1 cellular context compared by ENCODE assay signal in the genomic region with DNA sequence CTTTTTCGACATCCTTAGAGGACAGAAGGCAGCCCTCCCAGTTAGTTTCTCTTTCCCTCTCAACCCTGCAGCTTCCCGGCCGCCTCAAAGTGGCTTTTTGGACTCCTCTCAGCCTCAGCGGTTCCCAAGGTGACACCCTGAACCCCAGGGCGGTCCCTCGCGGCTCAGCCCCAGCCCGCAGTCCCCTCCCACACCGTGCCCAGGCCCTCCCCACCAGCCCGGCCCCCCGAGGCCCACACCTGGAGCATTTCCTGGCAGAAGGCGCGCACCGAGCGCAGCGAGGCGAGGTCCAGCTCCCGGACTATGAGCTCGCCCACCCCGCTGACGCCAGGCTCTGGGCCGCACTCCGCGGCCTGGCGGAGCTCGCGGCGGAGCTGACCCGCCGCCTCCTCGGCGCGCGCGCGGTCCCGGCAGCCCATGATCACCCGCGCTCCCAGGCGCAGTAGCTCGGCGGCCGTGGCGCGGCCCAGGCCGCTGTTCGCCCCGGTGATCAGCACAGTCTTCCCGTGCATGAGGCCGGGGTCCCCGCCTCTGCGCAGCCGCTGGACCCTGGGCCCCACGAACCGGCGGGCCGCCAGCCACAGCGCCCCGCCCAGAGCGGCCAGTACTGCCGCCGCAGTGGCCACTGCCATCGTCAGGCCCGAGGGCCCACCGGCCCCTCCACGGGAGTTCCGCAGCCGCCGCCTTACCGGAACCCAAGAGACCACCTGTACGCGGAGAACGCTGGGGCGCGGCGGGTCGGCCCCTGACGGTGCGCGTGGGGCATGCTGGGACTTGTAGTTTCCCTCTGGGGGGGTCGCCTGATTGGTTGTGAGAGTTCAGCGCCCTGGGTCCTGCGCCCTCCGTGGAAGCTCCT.
TF ChIP-seq lines count a peak whose summit lies in the region.

A gene with protein sequence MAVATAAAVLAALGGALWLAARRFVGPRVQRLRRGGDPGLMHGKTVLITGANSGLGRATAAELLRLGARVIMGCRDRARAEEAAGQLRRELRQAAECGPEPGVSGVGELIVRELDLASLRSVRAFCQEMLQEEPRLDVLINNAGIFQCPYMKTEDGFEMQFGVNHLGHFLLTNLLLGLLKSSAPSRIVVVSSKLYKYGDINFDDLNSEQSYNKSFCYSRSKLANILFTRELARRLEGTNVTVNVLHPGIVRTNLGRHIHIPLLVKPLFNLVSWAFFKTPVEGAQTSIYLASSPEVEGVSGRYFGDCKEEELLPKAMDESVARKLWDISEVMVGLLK (minus strand): TSS at position 713 of the 856 bp plus-strand sequence. CDS start 81 bp downstream, at position 632.

TF ChIP-seq in HepG2, 621 proteins besides CTCF, POLR2A, EP300 and RAD21 (continued from another document and continues in another):
- TF ChIP-seq, protein P1, sequence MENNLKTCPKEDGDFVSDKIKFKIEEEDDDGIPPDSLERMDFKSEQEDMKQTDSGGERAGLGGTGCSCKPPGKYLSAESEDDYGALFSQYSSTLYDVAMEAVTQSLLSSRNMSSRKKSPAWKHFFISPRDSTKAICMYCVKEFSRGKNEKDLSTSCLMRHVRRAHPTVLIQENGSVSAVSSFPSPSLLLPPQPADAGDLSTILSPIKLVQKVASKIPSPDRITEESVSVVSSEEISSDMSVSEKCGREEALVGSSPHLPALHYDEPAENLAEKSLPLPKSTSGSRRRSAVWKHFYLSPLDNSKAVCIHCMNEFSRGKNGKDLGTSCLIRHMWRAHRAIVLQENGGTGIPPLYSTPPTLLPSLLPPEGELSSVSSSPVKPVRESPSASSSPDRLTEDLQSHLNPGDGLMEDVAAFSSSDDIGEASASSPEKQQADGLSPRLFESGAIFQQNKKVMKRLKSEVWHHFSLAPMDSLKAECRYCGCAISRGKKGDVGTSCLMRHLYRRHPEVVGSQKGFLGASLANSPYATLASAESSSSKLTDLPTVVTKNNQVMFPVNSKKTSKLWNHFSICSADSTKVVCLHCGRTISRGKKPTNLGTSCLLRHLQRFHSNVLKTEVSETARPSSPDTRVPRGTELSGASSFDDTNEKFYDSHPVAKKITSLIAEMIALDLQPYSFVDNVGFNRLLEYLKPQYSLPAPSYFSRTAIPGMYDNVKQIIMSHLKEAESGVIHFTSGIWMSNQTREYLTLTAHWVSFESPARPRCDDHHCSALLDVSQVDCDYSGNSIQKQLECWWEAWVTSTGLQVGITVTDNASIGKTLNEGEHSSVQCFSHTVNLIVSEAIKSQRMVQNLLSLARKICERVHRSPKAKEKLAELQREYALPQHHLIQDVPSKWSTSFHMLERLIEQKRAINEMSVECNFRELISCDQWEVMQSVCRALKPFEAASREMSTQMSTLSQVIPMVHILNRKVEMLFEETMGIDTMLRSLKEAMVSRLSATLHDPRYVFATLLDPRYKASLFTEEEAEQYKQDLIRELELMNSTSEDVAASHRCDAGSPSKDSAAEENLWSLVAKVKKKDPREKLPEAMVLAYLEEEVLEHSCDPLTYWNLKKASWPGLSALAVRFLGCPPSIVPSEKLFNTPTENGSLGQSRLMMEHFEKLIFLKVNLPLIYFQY (CRISPR knock-in tag; IDR thresholded peaks at IDR 0.05; ENCODE audit: borderline replicate concordance) = peak; percentile 72
- TF ChIP-seq, protein P2, sequence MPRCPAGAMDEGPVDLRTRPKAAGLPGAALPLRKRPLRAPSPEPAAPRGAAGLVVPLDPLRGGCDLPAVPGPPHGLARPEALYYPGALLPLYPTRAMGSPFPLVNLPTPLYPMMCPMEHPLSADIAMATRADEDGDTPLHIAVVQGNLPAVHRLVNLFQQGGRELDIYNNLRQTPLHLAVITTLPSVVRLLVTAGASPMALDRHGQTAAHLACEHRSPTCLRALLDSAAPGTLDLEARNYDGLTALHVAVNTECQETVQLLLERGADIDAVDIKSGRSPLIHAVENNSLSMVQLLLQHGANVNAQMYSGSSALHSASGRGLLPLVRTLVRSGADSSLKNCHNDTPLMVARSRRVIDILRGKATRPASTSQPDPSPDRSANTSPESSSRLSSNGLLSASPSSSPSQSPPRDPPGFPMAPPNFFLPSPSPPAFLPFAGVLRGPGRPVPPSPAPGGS (CRISPR knock-in tag; IDR thresholded peaks at IDR 0.05) = peak; percentile 97
- peak; percentile 92 for TF ChIP-seq SUZ12 (IDR thresholded peaks at IDR 0.05; ENCODE audit: low read depth, low read length)
- no peak for TF ChIP-seq CEBPG (CRISPR knock-in tag; IDR thresholded peaks at IDR 0.05)
- TF ChIP-seq, protein P3, sequence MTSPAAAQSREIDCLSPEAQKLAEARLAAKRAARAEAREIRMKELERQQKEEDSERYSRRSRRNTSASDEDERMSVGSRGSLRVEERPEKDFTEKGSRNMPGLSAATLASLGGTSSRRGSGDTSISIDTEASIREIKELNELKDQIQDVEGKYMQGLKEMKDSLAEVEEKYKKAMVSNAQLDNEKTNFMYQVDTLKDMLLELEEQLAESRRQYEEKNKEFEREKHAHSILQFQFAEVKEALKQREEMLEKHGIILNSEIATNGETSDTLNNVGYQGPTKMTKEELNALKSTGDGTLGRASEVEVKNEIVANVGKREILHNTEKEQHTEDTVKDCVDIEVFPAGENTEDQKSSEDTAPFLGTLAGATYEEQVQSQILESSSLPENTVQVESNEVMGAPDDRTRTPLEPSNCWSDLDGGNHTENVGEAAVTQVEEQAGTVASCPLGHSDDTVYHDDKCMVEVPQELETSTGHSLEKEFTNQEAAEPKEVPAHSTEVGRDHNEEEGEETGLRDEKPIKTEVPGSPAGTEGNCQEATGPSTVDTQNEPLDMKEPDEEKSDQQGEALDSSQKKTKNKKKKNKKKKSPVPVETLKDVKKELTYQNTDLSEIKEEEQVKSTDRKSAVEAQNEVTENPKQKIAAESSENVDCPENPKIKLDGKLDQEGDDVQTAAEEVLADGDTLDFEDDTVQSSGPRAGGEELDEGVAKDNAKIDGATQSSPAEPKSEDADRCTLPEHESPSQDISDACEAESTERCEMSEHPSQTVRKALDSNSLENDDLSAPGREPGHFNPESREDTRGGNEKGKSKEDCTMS (CRISPR knock-in tag; conservative IDR thresholded peaks at IDR 0.05) = no peak
- no peak for TF ChIP-seq PRPF4 (IDR thresholded peaks at IDR 0.05; ENCODE audit: low read depth, low read length, poor library complexity, severe bottlenecking)
- peak; percentile 36 for TF ChIP-seq TARDBP (CRISPR knock-in tag; IDR thresholded peaks at IDR 0.05)
- TF ChIP-seq, protein P4, sequence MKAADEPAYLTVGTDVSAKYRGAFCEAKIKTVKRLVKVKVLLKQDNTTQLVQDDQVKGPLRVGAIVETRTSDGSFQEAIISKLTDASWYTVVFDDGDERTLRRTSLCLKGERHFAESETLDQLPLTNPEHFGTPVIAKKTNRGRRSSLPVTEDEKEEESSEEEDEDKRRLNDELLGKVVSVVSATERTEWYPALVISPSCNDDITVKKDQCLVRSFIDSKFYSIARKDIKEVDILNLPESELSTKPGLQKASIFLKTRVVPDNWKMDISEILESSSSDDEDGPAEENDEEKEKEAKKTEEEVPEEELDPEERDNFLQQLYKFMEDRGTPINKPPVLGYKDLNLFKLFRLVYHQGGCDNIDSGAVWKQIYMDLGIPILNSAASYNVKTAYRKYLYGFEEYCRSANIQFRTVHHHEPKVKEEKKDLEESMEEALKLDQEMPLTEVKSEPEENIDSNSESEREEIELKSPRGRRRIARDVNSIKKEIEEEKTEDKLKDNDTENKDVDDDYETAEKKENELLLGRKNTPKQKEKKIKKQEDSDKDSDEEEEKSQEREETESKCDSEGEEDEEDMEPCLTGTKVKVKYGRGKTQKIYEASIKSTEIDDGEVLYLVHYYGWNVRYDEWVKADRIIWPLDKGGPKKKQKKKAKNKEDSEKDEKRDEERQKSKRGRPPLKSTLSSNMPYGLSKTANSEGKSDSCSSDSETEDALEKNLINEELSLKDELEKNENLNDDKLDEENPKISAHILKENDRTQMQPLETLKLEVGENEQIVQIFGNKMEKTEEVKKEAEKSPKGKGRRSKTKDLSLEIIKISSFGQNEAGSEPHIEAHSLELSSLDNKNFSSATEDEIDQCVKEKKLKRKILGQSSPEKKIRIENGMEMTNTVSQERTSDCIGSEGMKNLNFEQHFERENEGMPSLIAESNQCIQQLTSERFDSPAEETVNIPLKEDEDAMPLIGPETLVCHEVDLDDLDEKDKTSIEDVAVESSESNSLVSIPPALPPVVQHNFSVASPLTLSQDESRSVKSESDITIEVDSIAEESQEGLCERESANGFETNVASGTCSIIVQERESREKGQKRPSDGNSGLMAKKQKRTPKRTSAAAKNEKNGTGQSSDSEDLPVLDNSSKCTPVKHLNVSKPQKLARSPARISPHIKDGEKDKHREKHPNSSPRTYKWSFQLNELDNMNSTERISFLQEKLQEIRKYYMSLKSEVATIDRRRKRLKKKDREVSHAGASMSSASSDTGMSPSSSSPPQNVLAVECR (CRISPR knock-in tag; IDR thresholded peaks at IDR 0.05; ENCODE audit: borderline replicate concordance) = peak; percentile 87; the same call in 1 of the 2 replicates
- TF ChIP-seq, protein P5, sequence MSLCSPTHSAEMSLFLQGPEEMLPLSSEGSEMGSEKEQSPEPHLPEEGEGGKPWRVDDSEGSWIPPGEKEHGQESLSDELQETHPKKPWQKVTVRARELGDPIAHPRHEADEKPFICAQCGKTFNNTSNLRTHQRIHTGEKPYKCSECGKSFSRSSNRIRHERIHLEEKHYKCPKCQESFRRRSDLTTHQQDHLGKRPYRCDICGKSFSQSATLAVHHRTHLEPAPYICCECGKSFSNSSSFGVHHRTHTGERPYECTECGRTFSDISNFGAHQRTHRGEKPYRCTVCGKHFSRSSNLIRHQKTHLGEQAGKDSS (CRISPR knock-in tag; IDR thresholded peaks at IDR 0.05; ENCODE audit: borderline replicate concordance, low read depth) = peak; percentile 56
- peak; percentile 22; the same call in 1 of the 2 replicates for TF ChIP-seq MIXL1 (CRISPR knock-in tag; IDR thresholded peaks at IDR 0.05)
- no peak for TF ChIP-seq MLLT10 (CRISPR knock-in tag; IDR thresholded peaks at IDR 0.05)
- TF ChIP-seq STAT5B (CRISPR knock-in tag; IDR thresholded peaks at IDR 0.05) = no peak
- TF ChIP-seq NCOA2 (CRISPR knock-in tag; IDR thresholded peaks at IDR 0.05) = peak; percentile 20; the same call in 1 of the 2 replicates
- TF ChIP-seq ZNF790 (CRISPR knock-in tag; IDR thresholded peaks at IDR 0.05; ENCODE audit: borderline replicate concordance) = peak; percentile 97; the same call in 1 of the 2 replicates
- no peak for TF ChIP-seq ZNF225 (CRISPR knock-in tag; IDR thresholded peaks at IDR 0.05)
- no peak for TF ChIP-seq ATF7 (IDR thresholded peaks at IDR 0.05)
- no peak for TF ChIP-seq ATF7 (CRISPR knock-in tag; IDR thresholded peaks at IDR 0.05)
- TF ChIP-seq EEA1 (CRISPR knock-in tag; IDR thresholded peaks at IDR 0.05; ENCODE audit: borderline replicate concordance) = peak; percentile 94
- TF ChIP-seq ZNF234 (CRISPR knock-in tag; conservative IDR thresholded peaks at IDR 0.05) = no peak
- peak; percentile 83 for TF ChIP-seq ATF1 (CRISPR knock-in tag; IDR thresholded peaks at IDR 0.05)
- TF ChIP-seq, protein P6, sequence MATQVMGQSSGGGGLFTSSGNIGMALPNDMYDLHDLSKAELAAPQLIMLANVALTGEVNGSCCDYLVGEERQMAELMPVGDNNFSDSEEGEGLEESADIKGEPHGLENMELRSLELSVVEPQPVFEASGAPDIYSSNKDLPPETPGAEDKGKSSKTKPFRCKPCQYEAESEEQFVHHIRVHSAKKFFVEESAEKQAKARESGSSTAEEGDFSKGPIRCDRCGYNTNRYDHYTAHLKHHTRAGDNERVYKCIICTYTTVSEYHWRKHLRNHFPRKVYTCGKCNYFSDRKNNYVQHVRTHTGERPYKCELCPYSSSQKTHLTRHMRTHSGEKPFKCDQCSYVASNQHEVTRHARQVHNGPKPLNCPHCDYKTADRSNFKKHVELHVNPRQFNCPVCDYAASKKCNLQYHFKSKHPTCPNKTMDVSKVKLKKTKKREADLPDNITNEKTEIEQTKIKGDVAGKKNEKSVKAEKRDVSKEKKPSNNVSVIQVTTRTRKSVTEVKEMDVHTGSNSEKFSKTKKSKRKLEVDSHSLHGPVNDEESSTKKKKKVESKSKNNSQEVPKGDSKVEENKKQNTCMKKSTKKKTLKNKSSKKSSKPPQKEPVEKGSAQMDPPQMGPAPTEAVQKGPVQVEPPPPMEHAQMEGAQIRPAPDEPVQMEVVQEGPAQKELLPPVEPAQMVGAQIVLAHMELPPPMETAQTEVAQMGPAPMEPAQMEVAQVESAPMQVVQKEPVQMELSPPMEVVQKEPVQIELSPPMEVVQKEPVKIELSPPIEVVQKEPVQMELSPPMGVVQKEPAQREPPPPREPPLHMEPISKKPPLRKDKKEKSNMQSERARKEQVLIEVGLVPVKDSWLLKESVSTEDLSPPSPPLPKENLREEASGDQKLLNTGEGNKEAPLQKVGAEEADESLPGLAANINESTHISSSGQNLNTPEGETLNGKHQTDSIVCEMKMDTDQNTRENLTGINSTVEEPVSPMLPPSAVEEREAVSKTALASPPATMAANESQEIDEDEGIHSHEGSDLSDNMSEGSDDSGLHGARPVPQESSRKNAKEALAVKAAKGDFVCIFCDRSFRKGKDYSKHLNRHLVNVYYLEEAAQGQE (IDR thresholded peaks at IDR 0.05; ENCODE audit: borderline replicate concordance in 1 of 2, low read depth in 1 of 2, low read length in 2 of 2) = no peak
- TF ChIP-seq NFE2 (CRISPR knock-in tag; IDR thresholded peaks at IDR 0.05) = no peak
- TF ChIP-seq KMT2A (CRISPR knock-in tag; IDR thresholded peaks at IDR 0.05) = peak; percentile 72
- TF ChIP-seq ZBTB3 (CRISPR knock-in tag; IDR thresholded peaks at IDR 0.05; ENCODE audit: borderline replicate concordance, low read depth) = peak; percentile 72; the same call in 1 of the 2 replicates
- TF ChIP-seq, protein P7, sequence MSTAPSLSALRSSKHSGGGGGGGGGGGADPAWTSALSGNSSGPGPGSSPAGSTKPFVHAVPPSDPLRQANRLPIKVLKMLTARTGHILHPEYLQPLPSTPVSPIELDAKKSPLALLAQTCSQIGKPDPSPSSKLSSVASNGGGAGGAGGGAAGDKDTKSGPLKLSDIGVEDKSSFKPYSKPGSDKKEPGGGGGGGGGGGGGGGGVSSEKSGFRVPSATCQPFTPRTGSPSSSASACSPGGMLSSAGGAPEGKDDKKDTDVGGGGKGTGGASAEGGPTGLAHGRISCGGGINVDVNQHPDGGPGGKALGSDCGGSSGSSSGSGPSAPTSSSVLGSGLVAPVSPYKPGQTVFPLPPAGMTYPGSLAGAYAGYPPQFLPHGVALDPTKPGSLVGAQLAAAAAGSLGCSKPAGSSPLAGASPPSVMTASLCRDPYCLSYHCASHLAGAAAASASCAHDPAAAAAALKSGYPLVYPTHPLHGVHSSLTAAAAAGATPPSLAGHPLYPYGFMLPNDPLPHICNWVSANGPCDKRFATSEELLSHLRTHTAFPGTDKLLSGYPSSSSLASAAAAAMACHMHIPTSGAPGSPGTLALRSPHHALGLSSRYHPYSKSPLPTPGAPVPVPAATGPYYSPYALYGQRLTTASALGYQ (CRISPR knock-in tag; IDR thresholded peaks at IDR 0.05) = peak; percentile 66; the same call in 1 of the 2 replicates
- TF ChIP-seq, protein P8, sequence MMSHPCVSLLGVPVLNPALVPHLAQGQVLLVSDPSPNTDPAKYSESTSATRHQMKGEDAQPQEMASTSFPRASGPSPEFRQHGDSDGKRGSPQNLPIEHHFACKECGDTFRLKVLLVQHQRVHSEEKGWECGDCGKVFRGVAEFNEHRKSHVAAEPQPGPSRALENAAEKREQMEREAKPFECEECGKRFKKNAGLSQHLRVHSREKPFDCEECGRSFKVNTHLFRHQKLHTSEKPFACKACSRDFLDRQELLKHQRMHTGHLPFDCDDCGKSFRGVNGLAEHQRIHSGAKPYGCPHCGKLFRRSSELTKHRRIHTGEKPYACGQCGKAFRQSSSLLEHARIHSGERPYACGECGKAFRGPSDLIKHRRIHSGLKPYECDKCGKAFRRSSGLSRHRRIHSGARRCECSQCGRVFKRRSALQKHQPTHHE (CRISPR knock-in tag; IDR thresholded peaks at IDR 0.05; ENCODE audit: borderline replicate concordance) = peak; percentile 93
